Comparison of ENCODE assay signal across 1 cellular context in genomic region chr17:48360861-48361633, GRCh38.
TF ChIP-seq lines count a peak whose summit lies in the region.
"Not testable (repeated sequence)": the region's sequence is repeated elsewhere in the genome, so short reads cannot be mapped to it uniquely, and the experiment has no call there.

No MANE protein-coding gene starts in this region.

TF ChIP-seq in K562, 482 proteins besides CTCF, POLR2A, EP300 and RAD21 (continued from another document):
- peak; percentile 25; the same call in 1 of the 2 replicates for TF ChIP-seq PKNOX1 (IDR thresholded peaks at IDR 0.05)
- not testable (repeated sequence) for TF ChIP-seq ATF1 (CRISPR knock-in tag; IDR thresholded peaks at IDR 0.05); MYC (CRISPR knock-in tag; IDR thresholded peaks at IDR 0.05; ENCODE audit: borderline replicate concordance, low read depth); NR2C2 (CRISPR knock-in tag; IDR thresholded peaks at IDR 0.05)
- peak; percentile 38; the same call in 1 of the 2 replicates for TF ChIP-seq ATF1 (tag; IDR thresholded peaks at IDR 0.05)
- TF ChIP-seq SMAD3 (CRISPR knock-in tag; conservative IDR thresholded peaks at IDR 0.05), result peak; percentile 77; the same call in 1 of the 2 replicates
- TF ChIP-seq ZNF766 (CRISPR knock-in tag; conservative IDR thresholded peaks at IDR 0.05), result peak; percentile 99
- peak; percentile 96 for TF ChIP-seq CEBPB (tag; IDR thresholded peaks at IDR 0.05)
- TF ChIP-seq GABPA (tag; conservative IDR thresholded peaks at IDR 0.05; ENCODE audit: low read depth), result 0 out of 2 replicates have a peak, but pooled peaks have one; percentile 30
- peak; percentile 93 for TF ChIP-seq DMBX1 (CRISPR knock-in tag; IDR thresholded peaks at IDR 0.05; ENCODE audit: borderline replicate concordance)
- TF ChIP-seq NBN (IDR thresholded peaks at IDR 0.05; ENCODE audit: low read depth), result peak; percentile 75; the same call in 1 of the 2 replicates
- TF ChIP-seq ZNF589 (CRISPR knock-in tag; IDR thresholded peaks at IDR 0.05; ENCODE audit: low read depth), result peak; percentile 99
- peak; percentile 40; the same call in 1 of the 2 replicates for TF ChIP-seq MYC (IDR thresholded peaks at IDR 0.05; ENCODE audit: low read depth, low read length)
- TF ChIP-seq MLLT1 (IDR thresholded peaks at IDR 0.05), result peak in 1 of 2 experiments; percentile 35; a peak in 1 of 4 replicates
- peak; percentile 59 for TF ChIP-seq NR2C2 (tag; IDR thresholded peaks at IDR 0.05)
- 0 out of 2 replicates have a peak, but pooled peaks have one; percentile 45 for TF ChIP-seq ZSCAN32 (CRISPR knock-in tag; IDR thresholded peaks at IDR 0.05)
- TF ChIP-seq ZNF197 (CRISPR knock-in tag; IDR thresholded peaks at IDR 0.05; ENCODE audit: low read depth), result peak; percentile 95
- peak; percentile 43 for TF ChIP-seq CCNT2 (IDR thresholded peaks at IDR 0.05; ENCODE audit: borderline replicate concordance, extremely low read depth, insufficient read length, low read depth, low read length)
- peak; percentile 71; the same call in 1 of the 2 replicates for TF ChIP-seq ZBTB9 (CRISPR knock-in tag; IDR thresholded peaks at IDR 0.05)
- 0 out of 2 replicates have a peak, but pooled peaks have one; percentile 42 for TF ChIP-seq CREB3 (tag; conservative IDR thresholded peaks at IDR 0.05; ENCODE audit: low read depth)
- TF ChIP-seq HOMEZ (CRISPR knock-in tag; IDR thresholded peaks at IDR 0.05), result 0 out of 2 replicates have a peak, but pooled peaks have one; percentile 24
- peak; percentile 74 for TF ChIP-seq BRD9 (IDR thresholded peaks at IDR 0.05; ENCODE audit: low read depth, partially characterized antibody)
- peak; percentile 4; the same call in 1 of the 2 replicates for TF ChIP-seq C11orf30 (IDR thresholded peaks at IDR 0.05; ENCODE audit: low read depth)
- peak; percentile 87 for TF ChIP-seq POLR2H (tag; IDR thresholded peaks at IDR 0.05; ENCODE audit: low read depth)
- TF ChIP-seq ZNF395 (CRISPR knock-in tag; IDR thresholded peaks at IDR 0.05), result peak; percentile 97
